9 cellular contexts compared by ENCODE assay signal in the genomic region with DNA sequence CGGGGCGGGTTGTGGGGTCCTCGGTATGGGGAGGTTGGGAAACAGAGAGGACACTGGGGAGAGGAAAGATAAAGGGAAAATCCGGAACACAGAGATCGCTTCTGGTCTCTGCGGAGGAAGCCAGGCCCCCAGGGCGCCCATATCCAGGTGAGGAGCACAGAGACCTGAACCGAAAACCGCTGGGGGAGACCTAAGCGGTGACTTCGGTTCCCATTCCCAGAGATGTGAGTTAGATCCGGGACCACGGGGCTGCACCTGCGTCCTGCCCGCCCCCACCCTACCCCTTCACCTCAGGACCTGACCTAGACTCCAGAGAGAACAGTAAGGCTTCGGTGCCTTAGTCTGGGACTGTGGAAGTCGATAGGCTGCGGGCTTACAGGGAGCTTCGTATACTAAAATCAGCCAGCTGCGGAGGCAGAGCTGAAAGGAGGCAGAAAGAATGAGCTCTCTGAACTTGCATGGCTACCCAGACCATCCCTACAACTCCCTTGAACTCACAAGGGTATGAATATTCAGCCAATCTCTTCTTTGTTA. TPM values are rescaled to one million over a fixed set of nuclear protein-coding genes. Genes with fewer than 3 reads are reported as not detected.
DNase-seq lines count a peak whose midpoint lies in the region; ATAC-seq and TF ChIP-seq lines count a peak whose summit lies in the region.
"Had no signal": no experiment of that assay in that cellular context is flagged by ENCODE, and none has a peak within 500 bp of the region (broad histone marks: within the 10 kb centered on the region; RNA-seq: fewer than 3 reads in every experiment).

No MANE protein-coding gene starts in this region.

- H4K5ac ChIP-seq in mesendoderm (ENCODE audit: low read length), result no peak overlapping the region

- no peaks in the 10 kb centered on the region for H3K27me3 ChIP-seq in mesendoderm (ENCODE audit: insufficient read depth, low read length, poor library complexity)

- TF ChIP-seq CTCF in type B pancreatic cell (conservative IDR thresholded peaks at IDR 0.05), result no peak

- H3K4ac ChIP-seq in mesendoderm (ENCODE audit: low read depth, low read length), result no peak overlapping the region

- peak overlapping the region; percentile 98 for H3K27ac ChIP-seq in cingulate gyrus (ENCODE audit: low read depth, low read length)
- H3K27ac ChIP-seq in mesendoderm (ENCODE audit: low read depth, low read length), result peak overlapping the region; percentile 68

- intact Hi-C loops in Right ventricle myocardium inferior (cut with DNase I) (loop anchor here (5.0 kb wide), 2 partner anchors 141 to 281 kb away; a partner anchor contains a TSS), cardiac septum (cut with DNase I) (loop anchor here (2.0 to 5.0 kb wide), 2 partner anchors 229 to 256 kb away; no protein-coding TSS in a partner anchor)

- peak overlapping the region; percentile 66 for H3K4me3 ChIP-seq in mesendoderm (ENCODE audit: low read length)

- H3K27ac Mint-ChIP-seq in type B pancreatic cell, result peak overlapping the region; percentile 97

- DNase-seq in Right ventricle myocardium inferior (ENCODE audit: missing footprints) (no peak), cardiac septum (ENCODE audit: low spot score) (no peak), NCI-H526 treated with DMSO at 0.1 percent for 48 hours (lab: John Stamatoyannopoulos, UW) (peak; percentile 60), mesendoderm (no peak), type B pancreatic cell (ENCODE audit: extremely low spot score, unreplicated experiment) (no peak), NCI-H1930 (lab: John Stamatoyannopoulos, UW) (no peak)

- peak overlapping the region; percentile 88 for H3K9ac ChIP-seq in mesendoderm (ENCODE audit: low read length)

- peak overlapping the region; percentile 47 for H2BK5ac ChIP-seq in mesendoderm (ENCODE audit: low read length)

- peak overlapping the region; percentile 85 for H3K18ac ChIP-seq in mesendoderm (ENCODE audit: low read length)

- peak overlapping the region; percentile 22 for H3K4me2 ChIP-seq in mesendoderm (ENCODE audit: low read length)

- peaks cover 38% of the 10 kb centered on the region for H3K79me2 ChIP-seq in mesendoderm (ENCODE audit: control insufficient read depth, insufficient read depth, low read length)

- no peak overlapping the region for H2AK5ac ChIP-seq in mesendoderm (ENCODE audit: low read length)

- no peak overlapping the region for H2BK120ac ChIP-seq in mesendoderm (ENCODE audit: low read depth, low read length)

- no CpG with 5 or more reads among the region's 20 CpGs for WGBS in mesendoderm (ENCODE audit: extremely low coverage, insufficient coverage, low lambda C conversion rate)

- H2BK15ac ChIP-seq in mesendoderm (replicated peaks; ENCODE audit: low read depth), result no peak overlapping the region

- no peaks in the 10 kb centered on the region for H3K9me3 Mint-ChIP-seq in type B pancreatic cell

- H3K4me1 ChIP-seq in mesendoderm (ENCODE audit: control insufficient read depth, low read depth, low read length), result no peaks in the 10 kb centered on the region

- H3K79me1 ChIP-seq in mesendoderm (ENCODE audit: low read length), result peaks cover 5% of the 10 kb centered on the region

- no peak overlapping the region for H4K8ac ChIP-seq in mesendoderm (ENCODE audit: low read depth, low read length)

- peaks cover 27% of the 10 kb centered on the region for H3K4me1 Mint-ChIP-seq in type B pancreatic cell (ENCODE audit: unreplicated experiment)

- no peaks in the 10 kb centered on the region for H3K27me3 Mint-ChIP-seq in type B pancreatic cell

- no peaks in the 10 kb centered on the region for H3K36me3 Mint-ChIP-seq in type B pancreatic cell

- no peaks in the 10 kb centered on the region for H3K36me3 ChIP-seq in mesendoderm (ENCODE audit: control insufficient read depth, insufficient read depth, low read length)

- no peak overlapping the region for H3K23ac ChIP-seq in mesendoderm (ENCODE audit: low read length)

- H3K56ac ChIP-seq in mesendoderm (ENCODE audit: low read length), result peak overlapping the region; percentile 93

- peak; percentile 5 for ATAC-seq in Right ventricle myocardium inferior
- ATAC-seq in HG02938 (IDR thresholded peaks at IDR 0.05; ENCODE audit: unreplicated experiment), result peak; percentile 5

- H3K4me3 Mint-ChIP-seq in type B pancreatic cell, result peak overlapping the region; percentile 99

RNA-seq across cellular contexts. Expression of a gene that starts 0.5 kb away (rescaled TPM):
- total RNA-seq in Right ventricle myocardium inferior (22.6 TPM), cardiac septum (26.5 TPM), type B pancreatic cell (ENCODE audit: low replicate concordance) (39.6 and 40.3 TPM in 2 replicates)
- polyA plus RNA-seq in mesendoderm (2013, experiment 1 of 2), result 12.2 TPM
- 12.4 TPM for polyA plus RNA-seq in mesendoderm (2013, experiment 2 of 2)

RNA-seq across cellular contexts. Expression of a gene that starts 50.5 kb away (rescaled TPM):
- total RNA-seq in Right ventricle myocardium inferior (not detected), cardiac septum (not detected), type B pancreatic cell (ENCODE audit: low replicate concordance) (not detected in 2 replicates)
- polyA plus RNA-seq in mesendoderm (2013, experiment 1 of 2), result 1.8 TPM
- 1.7 TPM for polyA plus RNA-seq in mesendoderm (2013, experiment 2 of 2)
- total RNA-seq: pulmonary artery endothelial cell had no signal
